In genomic region chr1:166843769-166844596, GRCh38 we compare ENCODE assay signal across 11 cellular contexts. TPM values are rescaled to one million over a fixed set of nuclear protein-coding genes. Genes with fewer than 3 reads are reported as not detected.
DNase-seq lines count a peak whose midpoint lies in the region; ATAC-seq lines count a peak whose summit lies in the region.
"Had no signal": no experiment of that assay in that cellular context is flagged by ENCODE, and none has a peak within 500 bp of the region (broad histone marks: within the 10 kb centered on the region; RNA-seq: fewer than 3 reads in every experiment).

No MANE protein-coding gene starts in this region.

- intact Hi-C loops in left ventricle myocardium superior (cut with micrococcal nuclease) (no loop called here), posterior cingulate gyrus (cut with DNase I) (loop anchor here (1.0 to 10.0 kb wide), 2 partner anchors 31 to 131 kb away; partner anchors contain the start of gene ILDR2)

- H3K9me3 Mint-ChIP-seq in CD4-positive, CD25-positive, alpha-beta regulatory T cell = no peaks in the 10 kb centered on the region
- H3K9me3 Mint-ChIP-seq in activated naive CD8-positive, alpha-beta T cell (ENCODE audit: low read depth) = no peaks in the 10 kb centered on the region

- peaks cover 53% of the 10 kb centered on the region for H3K36me3 Mint-ChIP-seq in CD4-positive, CD25-positive, alpha-beta regulatory T cell
- H3K36me3 Mint-ChIP-seq in activated naive CD8-positive, alpha-beta T cell = peaks cover 8% of the 10 kb centered on the region

- H3K4me1 Mint-ChIP-seq in CD4-positive, CD25-positive, alpha-beta regulatory T cell = peaks cover 22 to 75% (median 40%) of the 10 kb centered on the region in 4 donors
- H3K4me1 Mint-ChIP-seq in activated naive CD8-positive, alpha-beta T cell (ENCODE audit: low read depth) = peaks cover 63% of the 10 kb centered on the region

- no peak for ATAC-seq in CD4-positive, CD25-positive, alpha-beta regulatory T cell (ENCODE audit: low read depth in 2 of 2)
- ATAC-seq in left ventricle myocardium superior = peak; percentile 27
- ATAC-seq: SK-N-SH treated with all-trans-retinoic acid at 6 μM for 48 hours had no signal

- H3K4me1 ChIP-seq in CD4-positive, CD25-positive, alpha-beta regulatory T cell (ENCODE audit: control insufficient read depth, insufficient read depth, low read length, poor library complexity, severe bottlenecking) = peaks cover 20% of the 10 kb centered on the region

- no peaks in the 10 kb centered on the region for H3K27me3 Mint-ChIP-seq in CD4-positive, CD25-positive, alpha-beta regulatory T cell
- H3K27me3 Mint-ChIP-seq in activated naive CD8-positive, alpha-beta T cell = no peaks in the 10 kb centered on the region

- peaks cover 70% of the 10 kb centered on the region for H3K36me3 ChIP-seq in CD4-positive, CD25-positive, alpha-beta regulatory T cell (ENCODE audit: control insufficient read depth, insufficient read depth, low read length)

- H3K27ac Mint-ChIP-seq in CD4-positive, CD25-positive, alpha-beta regulatory T cell = peak overlapping the region; percentile 63 to 78 (median 77)
- peak overlapping the region; percentile 41 for H3K27ac Mint-ChIP-seq in activated naive CD8-positive, alpha-beta T cell

- no peak overlapping the region for H3K4me3 ChIP-seq in CD4-positive, CD25-positive, alpha-beta regulatory T cell (ENCODE audit: low read depth, low read length)

- no peak for DNase-seq in CD4-positive, CD25-positive, alpha-beta regulatory T cell
- DNase-seq in left ventricle myocardium superior (no peak), posterior cingulate gyrus (peak in 7 of 10 donors; percentile 22 to 86 (median 53)), COLO829 (ENCODE audit: low spot score) (no peak), NCI-H524 treated with DMSO at 0.1 percent for 48 hours (lab: John Stamatoyannopoulos, UW) (no peak), GM19238 (ENCODE audit: insufficient read length, low spot score) (no peak)
- DNase-seq in NK-92 treated with Interleukin-12 subunit alpha and Interleukin-12 subunit beta, amount 100 ng/mL, for 24 hours (lab: John Stamatoyannopoulos, UW) = no peak
- DNase-seq: activated CD8-positive, alpha-beta memory T cell treated with anti-CD3 and anti-CD28 coated beads, Interleukin-2, amount 50 U/mL, for 4 hours; mesendoderm had no signal

- H3K9me3 ChIP-seq in CD4-positive, CD25-positive, alpha-beta regulatory T cell (ENCODE audit: control insufficient read depth in 2 of 2, low read length in 2 of 2) = no peaks in the 10 kb centered on the region

- H3K4me3 Mint-ChIP-seq in CD4-positive, CD25-positive, alpha-beta regulatory T cell = peak overlapping the region in 1 of 4 donors; percentile 3
- H3K4me3 Mint-ChIP-seq in activated naive CD8-positive, alpha-beta T cell = no peak overlapping the region

- no peak overlapping the region for H3K27ac ChIP-seq in CD4-positive, CD25-positive, alpha-beta regulatory T cell (ENCODE audit: insufficient read depth, low read length, poor library complexity, severe bottlenecking)

- H3K27me3 ChIP-seq in CD4-positive, CD25-positive, alpha-beta regulatory T cell (ENCODE audit: control insufficient read depth, insufficient read depth, low read length) = no peaks in the 10 kb centered on the region

RNA-seq across cellular contexts. Expression of gene POGK, which starts 4.7 kb away (rescaled TPM):
- total RNA-seq in CD4-positive, CD25-positive, alpha-beta regulatory T cell = 19.1 TPM
- polyA plus RNA-seq in CD4-positive, CD25-positive, alpha-beta regulatory T cell = 10 to 100 TPM; 11.9 to 18.4 (median 13.2) TPM
- 15.6 TPM for total RNA-seq in left ventricle myocardium superior

RNA-seq across cellular contexts. Expression of gene TADA1, which starts 32.1 kb away (rescaled TPM):
- 12.7 TPM for total RNA-seq in CD4-positive, CD25-positive, alpha-beta regulatory T cell
- polyA plus RNA-seq in CD4-positive, CD25-positive, alpha-beta regulatory T cell = 10 to 100 TPM; 14.5 to 21.4 (median 17.0) TPM
- total RNA-seq in left ventricle myocardium superior = 9.6 TPM

Comparison
In these comparisons a context has a peak if more than half of its experiments do, and no peak if none do; other contexts are left out.
1. DNase-seq: peak in posterior cingulate gyrus (7 of 10); none in CD4-positive, CD25-positive, alpha-beta regulatory T cell (0 of 3), left ventricle myocardium superior (single experiment), COLO829 (single experiment), NK-92 treated with Interleukin-12 subunit alpha and Interleukin-12 subunit beta, amount 100 ng/mL, for 24 hours (single experiment), NCI-H524 treated with DMSO at 0.1 percent for 48 hours (single experiment) and GM19238 (single experiment).